15 cellular contexts compared by ENCODE assay signal in the genomic region with DNA sequence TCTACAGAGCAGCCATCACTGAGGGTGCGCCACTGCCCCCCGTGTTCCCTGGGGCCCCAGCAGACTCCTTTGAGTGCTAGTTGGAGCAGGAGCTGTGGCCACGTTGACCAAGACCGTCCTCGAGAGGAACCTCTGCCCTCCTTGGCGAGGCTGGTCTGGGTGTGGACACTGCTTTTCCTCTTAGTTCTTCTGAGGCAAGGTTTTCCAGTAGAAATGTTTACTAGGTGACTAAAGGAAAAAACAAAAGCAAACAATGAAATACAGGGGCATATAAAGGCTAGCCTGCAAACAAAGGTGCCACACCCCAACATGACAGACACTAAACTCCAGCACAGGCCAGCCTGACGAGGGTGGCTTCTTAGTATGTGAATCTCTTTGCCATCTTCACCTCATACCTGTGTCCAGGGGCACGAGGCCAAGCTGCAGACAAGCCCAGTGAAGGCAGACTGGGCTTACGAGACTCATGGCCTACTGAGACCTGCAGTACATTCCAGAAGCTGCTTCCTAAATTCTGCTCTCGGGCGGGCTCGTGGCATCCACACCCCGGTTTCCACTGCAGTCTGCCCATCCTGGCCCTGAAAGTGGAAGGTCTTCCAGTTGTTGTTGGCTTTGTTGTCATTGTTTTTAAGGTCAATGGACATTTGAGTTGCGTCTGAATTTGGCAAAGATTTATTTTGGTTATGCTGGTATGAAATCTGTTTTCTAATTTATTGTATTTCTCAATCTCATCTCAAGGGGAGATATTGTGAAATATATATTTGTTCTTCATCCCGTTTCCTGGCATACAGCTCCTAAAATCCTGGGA. TPM values are rescaled to one million over a fixed set of nuclear protein-coding genes. Genes with fewer than 3 reads are reported as not detected.
DNase-seq lines count a peak whose midpoint lies in the region; ATAC-seq and TF ChIP-seq lines count a peak whose summit lies in the region.
"Had no signal": no experiment of that assay in that cellular context is flagged by ENCODE, and none has a peak within 500 bp of the region (broad histone marks: within the 10 kb centered on the region; RNA-seq: fewer than 3 reads in every experiment).

No MANE protein-coding gene starts in this region.

- no peaks in the 10 kb centered on the region for H3K27me3 ChIP-seq in stomach
- H3K27me3 ChIP-seq: Peyer's patch had no signal

- intact Hi-C loops in lower leg skin (cut with DNase I; ENCODE audit: low total_unique reads) (loop anchor here (5.0 kb wide), 1 partner anchor 146 kb away; no protein-coding TSS in a partner anchor), stomach (cut with DNase I; ENCODE audit: low total_unique reads) (loop anchor here (5.0 kb wide), 1 partner anchor 146 kb away; no protein-coding TSS in a partner anchor)

- H3K9me3 ChIP-seq in stomach: no peaks in the 10 kb centered on the region
- H3K9me3 ChIP-seq: neutrophil, Peyer's patch had no signal

- H3K4me3 ChIP-seq in coronary artery (no peak overlapping the region), lower leg skin (ENCODE audit: low read depth, poor library complexity, severe bottlenecking) (no peak overlapping the region), stomach (no peak overlapping the region)
- H3K4me3 ChIP-seq: Peyer's patch had no signal

- H3K36me3 ChIP-seq in stomach: no peaks in the 10 kb centered on the region
- H3K36me3 ChIP-seq: neutrophil, Peyer's patch had no signal

- peaks cover 5 to 20% (median 8%) of the 10 kb centered on the region in 4 donors for H3K4me1 ChIP-seq in stomach
- H3K4me1 ChIP-seq: foreskin keratinocyte had no signal

- no peak for ATAC-seq in GM21576 (IDR thresholded peaks at IDR 0.05; ENCODE audit: unreplicated experiment)

- H3K27ac ChIP-seq in coronary artery: peak overlapping the region in 1 of 2 donors; percentile 65
- peak overlapping the region; percentile 3 to 62 (median 41) for H3K27ac ChIP-seq in stomach
- no peak overlapping the region for H3K27ac ChIP-seq in caudate nucleus (ENCODE audit: low read depth, low read length)
- H3K27ac ChIP-seq: foreskin keratinocyte, neutrophil, Peyer's patch had no signal

- WGBS in lower leg skin, 2 donors: 62 to 69% methylated on average over 15 of the region's 15 CpGs
- WGBS in stomach, 5 donors: 64 to 77% (median 66%) methylated on average over 15 of the region's 15 CpGs

- TF ChIP-seq CTCF in coronary artery (IDR thresholded peaks at IDR 0.05) (no peak), lower leg skin (IDR thresholded peaks at IDR 0.05) (no peak), stomach (IDR thresholded peaks at IDR 0.05) (no peak)

- peak; percentile 39 for DNase-seq in GM03348 (ENCODE audit: low spot score)
- peak; percentile 80 for DNase-seq in coronary artery (ENCODE audit: low spot score)
- DNase-seq in lower leg skin (ENCODE audit: low spot score in 2 of 2): peak; percentile 44 to 92
- DNase-seq in stomach: peak; percentile 59
- no peak for DNase-seq in EL
- no peak for DNase-seq in stimulated activated CD8-positive, alpha-beta memory T cell treated with anti-CD3 and anti-CD28 coated beads, Interleukin-4, amount 100 ng/mL, for 48 hours
- DNase-seq in caudate nucleus (lab: John Stamatoyannopoulos, UW): no peak
- DNase-seq: activated CD4-positive, alpha-beta T cell treated with anti-CD3 and anti-CD28 coated beads, Interleukin-2, amount 50 U/mL, for 4 hours; activated T-cell treated with anti-CD3 and anti-CD28 coated beads for 4 hours; DMS79; foreskin keratinocyte; stimulated activated CD4-positive, alpha-beta T cell treated with anti-CD3 and anti-CD28 coated beads, Interleukin-2, amount 100 ng/mL, for 48 hours had no signal

- TF ChIP-seq POLR2A in lower leg skin (IDR thresholded peaks at IDR 0.05) (no peak), stomach (IDR thresholded peaks at IDR 0.05) (no peak)

- TF ChIP-seq EP300 in stomach (IDR thresholded peaks at IDR 0.05): no peak

RNA-seq across cellular contexts. Expression of gene FAM50B, which starts 39.2 kb away (rescaled TPM):
- total RNA-seq in lower leg skin (10 to 100 TPM; 11.4 to 16.1 (median 13.9) TPM), stomach (10 to 100 TPM in 1 of 5 donors, 1 to 10 TPM in 3, not detected in 1; 2.0 to 10.9 (median 3.7) TPM)
- 10 to 100 TPM in 2 of 3 donors, 1 to 10 TPM in 1; 7.3 to 11.8 (median 11.6) TPM for polyA plus RNA-seq in stomach

Comparison
In these comparisons a context has a peak if more than half of its experiments do, and no peak if none do; other contexts are left out.
1. DNase-seq: peak in GM03348 (single experiment), coronary artery (single experiment), lower leg skin (2 of 2) and stomach (single experiment); none in EL (single experiment), stimulated activated CD8-positive, alpha-beta memory T cell treated with anti-CD3 and anti-CD28 coated beads, Interleukin-4, amount 100 ng/mL, for 48 hours (single experiment) and caudate nucleus (0 of 61).